10 cellular contexts compared by ENCODE assay signal in genomic region chr14:49975799-49976198, GRCh38.
A peak's percentile ranks its signal among the peaks of the same experiment; 100 is the strongest.
DNase-seq lines count a peak whose midpoint lies in the region; FAIRE-seq and TF ChIP-seq lines count a peak whose summit lies in the region.
"Had no signal": no experiment of that assay in that cellular context is flagged by ENCODE, and none has a peak within 500 bp of the region (broad histone marks: within the 10 kb centered on the region; RNA-seq: fewer than 3 reads in every experiment).

No MANE protein-coding gene starts in this region.

- WGBS in hepatocyte (ENCODE audit: low lambda C conversion rate, missing lambda C conversion rate) = 66% methylated on average over 3 of the region's 3 CpGs
- WGBS in spleen, 5 donors = 83 to 94% (median 92%) methylated on average over 3 of the region's 3 CpGs

- H3F3A ChIP-seq in SU-DHL-6 (ENCODE audit: insufficient read depth) = peaks cover 50% of the 10 kb centered on the region

- H3K9me3 Mint-ChIP-seq in immature natural killer cell = no peaks in the 10 kb centered on the region

- H3K27me3 ChIP-seq in SU-DHL-6 (ENCODE audit: low read length) (no peaks in the 10 kb centered on the region), hepatocyte (no peaks in the 10 kb centered on the region), spleen (replicated peaks in 1 of 7) (no peaks in the 10 kb centered on the region)

- intact Hi-C loops in spleen (cut with DNase I; ENCODE audit: low total_unique reads) = no loop called here

- no peak for TF ChIP-seq POLR2A in spleen (IDR thresholded peaks at IDR 0.05)

- no peaks in the 10 kb centered on the region for H3K79me2 ChIP-seq in SU-DHL-6 (ENCODE audit: insufficient read depth, low read length)
- no peaks in the 10 kb centered on the region for H3K79me2 ChIP-seq in hepatocyte

- H3K4me3 ChIP-seq in SU-DHL-6 (ENCODE audit: insufficient read depth, low read length, poor library complexity, severe bottlenecking) (no peak overlapping the region), hepatocyte (no peak overlapping the region), spleen (no peak overlapping the region)

- no peak for FAIRE-seq in HTR-8/SVneo (lab: Jason Lieb, UNC)

- H3K4me2 ChIP-seq in SU-DHL-6 (ENCODE audit: low read depth, low read length, poor library complexity, severe bottlenecking) = peak overlapping the region; percentile 53
- no peak overlapping the region for H3K4me2 ChIP-seq in hepatocyte

- H3K4me1 ChIP-seq in hepatocyte (ENCODE audit: insufficient read depth) = peaks cover 46% of the 10 kb centered on the region
- peaks cover 38 to 99% (median 85%) of the 10 kb centered on the region in 6 donors for H3K4me1 ChIP-seq in spleen

- DNase-seq in HCEC 1CT = peak; percentile 29
- no peak for DNase-seq in hepatocyte (ENCODE audit: low spot score)
- DNase-seq in spleen = no peak
- no peak for DNase-seq in GM19240 (ENCODE audit: insufficient read length, low spot score)
- no peak for DNase-seq in immature natural killer cell
- no peak for DNase-seq in cerebellum (ENCODE audit: low spot score)
- DNase-seq in HTR-8/SVneo (ENCODE audit: insufficient read length, low spot score) = no peak
- DNase-seq: amygdala, NCI-H774 had no signal

- H3K27me3 Mint-ChIP-seq in immature natural killer cell (ENCODE audit: low read depth in 3 of 3) = peaks cover 0 to 3% (median 0%) of the 10 kb centered on the region in 3 donors

- H2AFZ ChIP-seq in SU-DHL-6 (ENCODE audit: low read depth, low read length, severe bottlenecking) = peak overlapping the region; percentile 36
- H2AFZ ChIP-seq in hepatocyte = peak overlapping the region; percentile 23

- TF ChIP-seq CTCF in SU-DHL-6 (IDR thresholded peaks at IDR 0.05; ENCODE audit: insufficient read depth, low read length, poor library complexity, severe bottlenecking) (no peak), hepatocyte (IDR thresholded peaks at IDR 0.05; ENCODE audit: poor library complexity) (no peak), spleen (IDR thresholded peaks at IDR 0.05 in 8 of 11, conservative IDR thresholded peaks at IDR 0.05 in 3 of 11) (no peak)

- H3K4me3 Mint-ChIP-seq in immature natural killer cell = no peak overlapping the region

- H3K27ac ChIP-seq in SU-DHL-6 (ENCODE audit: low read depth, low read length) = peak overlapping the region; percentile 89
- H3K27ac ChIP-seq in hepatocyte = peak overlapping the region; percentile 79
- H3K27ac ChIP-seq in spleen = peak overlapping the region; percentile 17 to 96 (median 72)

- H3K9me2 ChIP-seq in SU-DHL-6 (replicated peaks; ENCODE audit: insufficient read depth, low read length) (no peaks in the 10 kb centered on the region), hepatocyte (replicated peaks; ENCODE audit: insufficient read depth) (no peaks in the 10 kb centered on the region)

- peaks cover 29 to 37% of the 10 kb centered on the region in 2 donors for H3K4me1 Mint-ChIP-seq in immature natural killer cell

- peaks cover 0 to 3% (median 0%) of the 10 kb centered on the region in 3 donors for H3K36me3 Mint-ChIP-seq in immature natural killer cell

- H3K9me3 ChIP-seq in SU-DHL-6 (ENCODE audit: insufficient read depth, low read length) = no peaks in the 10 kb centered on the region
- no peaks in the 10 kb centered on the region for H3K9me3 ChIP-seq in hepatocyte (ENCODE audit: low read depth)
- no peaks in the 10 kb centered on the region for H3K9me3 ChIP-seq in spleen

- H3K27ac Mint-ChIP-seq in immature natural killer cell = no peak overlapping the region

- H3K9ac ChIP-seq in SU-DHL-6 (ENCODE audit: low read length) = peak overlapping the region; percentile 34

- H3K36me3 ChIP-seq in SU-DHL-6 (ENCODE audit: low read length) = no peaks in the 10 kb centered on the region
- no peaks in the 10 kb centered on the region for H3K36me3 ChIP-seq in hepatocyte (replicated peaks; ENCODE audit: insufficient read depth, low read depth)
- no peaks in the 10 kb centered on the region for H3K36me3 ChIP-seq in spleen

- H4K20me1 ChIP-seq in SU-DHL-6 (ENCODE audit: low read depth, low read length) (no peaks in the 10 kb centered on the region), hepatocyte (ENCODE audit: insufficient read depth, poor library complexity, severe bottlenecking) (no peaks in the 10 kb centered on the region)
